8 cellular contexts compared by ENCODE assay signal in the genomic region with DNA sequence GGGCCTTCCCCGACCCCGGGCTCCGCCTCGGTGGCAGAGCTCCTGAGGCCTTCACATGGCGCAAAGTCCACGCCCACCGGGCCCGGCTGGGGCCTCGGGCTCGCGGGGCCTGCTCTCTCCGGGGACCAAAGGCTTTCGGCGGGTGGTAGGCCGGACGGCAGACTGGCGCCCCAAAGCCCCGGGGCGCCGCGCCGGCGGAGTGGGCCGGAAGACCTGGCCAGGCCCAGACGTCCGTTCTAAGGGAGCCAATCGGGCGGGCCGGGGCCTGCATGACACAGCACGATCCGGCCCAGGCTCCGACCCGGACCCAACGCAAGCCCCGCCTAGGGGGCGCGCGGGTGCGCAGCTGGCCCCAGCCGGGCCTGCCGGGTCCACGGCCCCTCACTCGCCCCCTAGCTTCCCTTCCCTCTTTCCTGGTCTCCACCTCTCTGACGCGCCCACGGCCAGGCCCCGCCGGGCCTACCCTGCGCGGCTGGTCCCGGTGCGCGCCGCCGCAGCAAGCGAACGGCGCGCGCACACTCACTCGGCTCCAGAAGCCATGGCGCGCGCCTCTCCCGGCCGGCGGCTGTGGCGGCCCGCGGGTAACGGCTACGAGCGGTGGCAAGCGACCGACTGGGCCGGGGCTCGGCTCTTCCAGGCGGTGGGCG. TPM values are rescaled to one million over a fixed set of nuclear protein-coding genes. Genes with fewer than 3 reads are reported as not detected.
DNase-seq lines count a peak whose midpoint lies in the region; ATAC-seq and TF ChIP-seq lines count a peak whose summit lies in the region.

No MANE protein-coding gene starts in this region.

- intact Hi-C loops in lower lobe of right lung (cut with DNase I): no loop called here

- H3K27ac ChIP-seq in BLaER1: peak overlapping the region; percentile 99
- H3K27ac ChIP-seq in duodenal mucosa (ENCODE audit: low read depth, low read length): peak overlapping the region; percentile 100
- peak overlapping the region; percentile 100 for H3K27ac ChIP-seq in lower lobe of right lung

- H3K9ac ChIP-seq in BLaER1 (peak overlapping the region; percentile 99), duodenal mucosa (ENCODE audit: low read depth in 1 of 2, low read length in 2 of 2) (peak overlapping the region; percentile 93 to 95)

- H3K4me1 ChIP-seq in BLaER1 (peaks cover 24% of the 10 kb centered on the region), duodenal mucosa (ENCODE audit: control insufficient read depth in 1 of 2, insufficient read depth in 2 of 2, low read length in 2 of 2) (peaks cover 37 to 38% of the 10 kb centered on the region in 2 donors), lower lobe of right lung (peaks cover 45% of the 10 kb centered on the region)

- peak; percentile 52 for TF ChIP-seq CTCF in lower lobe of right lung (IDR thresholded peaks at IDR 0.05)

- H3K36me3 ChIP-seq in BLaER1 (peaks cover 71% of the 10 kb centered on the region), duodenal mucosa (ENCODE audit: control insufficient read depth in 1 of 2, insufficient read depth in 2 of 2, low read length in 2 of 2) (peaks cover 17 to 41% of the 10 kb centered on the region in 2 donors), lower lobe of right lung (peaks cover 19% of the 10 kb centered on the region)

- H3K9me3 ChIP-seq in BLaER1: no peaks in the 10 kb centered on the region
- H3K9me3 ChIP-seq in duodenal mucosa (ENCODE audit: control insufficient read depth in 1 of 2, low read length in 2 of 2): no peaks in the 10 kb centered on the region
- H3K9me3 ChIP-seq in lower lobe of right lung: no peaks in the 10 kb centered on the region

- ATAC-seq in GM19035 (IDR thresholded peaks at IDR 0.05; ENCODE audit: unreplicated experiment): peak; percentile 53
- ATAC-seq in HG03342 (IDR thresholded peaks at IDR 0.05; ENCODE audit: unreplicated experiment): peak; percentile 51
- ATAC-seq in lower lobe of right lung: peak; percentile 90 to 93

- H3K27me3 ChIP-seq in BLaER1: no peaks in the 10 kb centered on the region
- no peaks in the 10 kb centered on the region for H3K27me3 ChIP-seq in duodenal mucosa (ENCODE audit: control insufficient read depth in 1 of 2, insufficient read depth in 2 of 2, low read length in 2 of 2)
- H3K27me3 ChIP-seq in lower lobe of right lung (ENCODE audit: low read depth): no peaks in the 10 kb centered on the region

- DNase-seq in NCI-H460 (ENCODE audit: extremely low read depth, low read depth) (peak; percentile 77), lower lobe of right lung (peak; percentile 94)
- peak; percentile 71 to 76 for DNase-seq in activated CD4-positive, alpha-beta T cell treated with anti-CD3 and anti-CD28 coated beads, Interleukin-2, amount 50 U/mL, for 48 hours
- DNase-seq in stimulated activated CD4-positive, alpha-beta T cell treated with anti-CD3 and anti-CD28 coated beads, TNF-alpha, amount 100 ng/mL, for 1 hour (ENCODE audit: low read depth in 3 of 3, low spot score in 1 of 3): peak; percentile 32 to 61 (median 47)

- peak overlapping the region; percentile 96 for H3K4me3 ChIP-seq in BLaER1
- peak overlapping the region; percentile 76 to 92 for H3K4me3 ChIP-seq in duodenal mucosa (ENCODE audit: low read depth in 1 of 2, low read length in 2 of 2)
- peak overlapping the region; percentile 98 for H3K4me3 ChIP-seq in lower lobe of right lung

- peak overlapping the region; percentile 86 for H3K4me2 ChIP-seq in BLaER1

- peaks cover 54% of the 10 kb centered on the region for H4K20me1 ChIP-seq in BLaER1

RNA-seq across cellular contexts. Expression of a gene that starts 0.5 kb away (rescaled TPM):
- total RNA-seq in NCI-H460 (2014; rRNA removed; shearing (Covaris generic)): 161 and 163 TPM in 2 replicates
- polyA plus RNA-seq in NCI-H460 (2014; cell fraction: nucleus; rRNA removed): 210 and 275 TPM in 2 replicates
- 175 TPM for total RNA-seq in lower lobe of right lung

RNA-seq across cellular contexts. Expression of a gene that starts 7.8 kb away (rescaled TPM):
- total RNA-seq in NCI-H460 (2014; rRNA removed; shearing (Covaris generic)): 22.6 and 25.5 TPM in 2 replicates
- 112 and 123 TPM in 2 replicates for polyA plus RNA-seq in NCI-H460 (2014; cell fraction: nucleus; rRNA removed)
- total RNA-seq in lower lobe of right lung: 13.9 TPM

RNA-seq across cellular contexts. Expression of a gene that starts 24.5 kb away (rescaled TPM):
- 32.2 and 33.9 TPM in 2 replicates for total RNA-seq in NCI-H460 (2014; rRNA removed; shearing (Covaris generic))
- 48.0 and 49.7 TPM in 2 replicates for polyA plus RNA-seq in NCI-H460 (2014; cell fraction: nucleus; rRNA removed)
- total RNA-seq in lower lobe of right lung: 25.1 TPM

RNA-seq across cellular contexts. Expression of a gene that starts 31.0 kb away (rescaled TPM):
- 205 and 206 TPM in 2 replicates for total RNA-seq in NCI-H460 (2014; rRNA removed; shearing (Covaris generic))
- 181 and 187 TPM in 2 replicates for polyA plus RNA-seq in NCI-H460 (2014; cell fraction: nucleus; rRNA removed)
- 59.0 TPM for total RNA-seq in lower lobe of right lung

RNA-seq across cellular contexts. Expression of a gene that starts 43.7 kb away (rescaled TPM):
- 9.6 and 10.6 TPM in 2 replicates for total RNA-seq in NCI-H460 (2014; rRNA removed; shearing (Covaris generic))
- polyA plus RNA-seq in NCI-H460 (2014; cell fraction: nucleus; rRNA removed): 9.5 and 9.7 TPM in 2 replicates
- 20.3 TPM for total RNA-seq in lower lobe of right lung

Comparison
In these comparisons a context has a peak if more than half of its experiments do, and no peak if none do; other contexts are left out.
1. Peak in every context shown above with its lines: DNase-seq, ATAC-seq, H3K4me3 ChIP-seq and H3K27ac ChIP-seq.